ENCODE assay signal across 11 cellular contexts in the genomic region with DNA sequence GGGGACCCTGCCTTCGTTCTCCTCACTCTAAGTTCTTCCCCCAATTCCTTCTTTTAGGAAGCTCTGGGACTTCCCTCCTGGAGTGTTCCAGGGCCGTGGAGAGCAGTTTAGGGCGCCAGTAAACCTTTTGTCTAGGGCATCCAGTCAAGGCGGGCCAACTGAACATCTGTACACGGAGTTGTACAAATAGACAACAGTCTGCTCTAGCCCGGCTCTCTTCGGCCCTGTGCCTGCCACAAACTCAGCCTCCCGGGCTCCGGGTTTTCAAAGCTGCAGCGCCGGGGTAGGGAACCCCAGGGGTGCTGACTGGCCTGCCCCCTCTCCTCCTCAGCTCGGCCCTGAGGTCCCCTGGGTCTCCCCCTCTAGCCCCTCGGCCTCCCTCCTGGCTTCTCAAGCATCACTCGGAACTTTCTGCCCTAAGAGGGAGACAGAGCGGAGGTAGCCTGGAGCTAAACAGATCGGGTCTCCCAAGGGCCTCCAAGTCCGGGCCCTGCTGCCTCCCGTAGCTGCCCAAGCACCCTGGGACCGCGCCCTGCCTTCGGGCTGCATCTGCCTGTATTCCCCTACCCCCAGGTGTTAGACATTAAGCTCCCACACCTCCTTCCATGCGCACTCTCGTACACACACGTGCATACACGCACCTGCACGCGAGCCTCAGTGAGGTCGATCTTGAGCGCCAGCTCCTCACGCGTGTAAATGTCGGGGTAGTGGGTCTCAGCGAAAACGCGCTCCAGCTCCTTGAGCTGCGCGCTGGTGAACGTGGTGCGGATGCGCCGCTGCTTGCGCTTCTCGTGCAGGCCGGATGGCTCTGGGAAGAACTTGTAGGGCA. TPM values are rescaled to one million over a fixed set of nuclear protein-coding genes. Genes with fewer than 3 reads are reported as not detected.
DNase-seq lines count a peak whose midpoint lies in the region; ATAC-seq and FAIRE-seq lines count a peak whose summit lies in the region.
"Had no signal": no experiment of that assay in that cellular context is flagged by ENCODE, and none has a peak within 500 bp of the region (broad histone marks: within the 10 kb centered on the region; RNA-seq: fewer than 3 reads in every experiment).

No MANE protein-coding gene starts in this region.

- no peaks in the 10 kb centered on the region for H3K9me3 ChIP-seq in subcutaneous abdominal adipose tissue (ENCODE audit: control insufficient read depth in 5 of 5, low read length in 5 of 5)

- POLR2A ChIA-PET in activated CD4-positive, alpha-beta T cell treated with anti-CD3 and anti-CD28 coated beads, Interleukin-2, amount 10 ng/mL, durations not matched to agents 7 days and 5 days (lab: Charles Lee), result interaction anchor here (0.5 kb wide), 1 partner anchor 316 kb away, joined by 4 read pairs; no protein-coding TSS in a partner anchor

- peaks cover 29 to 35% (median 34%) of the 10 kb centered on the region in 5 donors for H3K27me3 ChIP-seq in subcutaneous abdominal adipose tissue (ENCODE audit: control insufficient read depth in 5 of 5, insufficient read depth in 4 of 5, low read length in 5 of 5)

- H3K4me1 Mint-ChIP-seq in activated CD4-positive, alpha-beta T cell treated with anti-CD3 and anti-CD28 coated beads, Interleukin-2, amount 10 ng/mL, durations not matched to agents 7 days and 5 days, result peaks cover 25% of the 10 kb centered on the region
- H3K4me1 Mint-ChIP-seq in activated naive CD8-positive, alpha-beta T cell (ENCODE audit: low read depth), result peaks cover 33% of the 10 kb centered on the region

- CTCF ChIA-PET in activated CD4-positive, alpha-beta T cell treated with anti-CD3 and anti-CD28 coated beads, Interleukin-2, amount 10 ng/mL, durations not matched to agents 7 days and 5 days (lab: Charles Lee), result interaction anchor here (0.8 to 1.0 kb wide), 2 partner anchors 17 to 262 kb away, joined by 3 read pairs; no protein-coding TSS in a partner anchor

- H3K9ac ChIP-seq in subcutaneous abdominal adipose tissue (ENCODE audit: low read length in 5 of 5), result peak overlapping the region in 2 of 5 donors; percentile 23 to 35

- peak overlapping the region; percentile 11 for H3K4me3 Mint-ChIP-seq in activated CD4-positive, alpha-beta T cell treated with anti-CD3 and anti-CD28 coated beads, Interleukin-2, amount 10 ng/mL, durations not matched to agents 7 days and 5 days
- H3K4me3 Mint-ChIP-seq in activated naive CD8-positive, alpha-beta T cell, result peak overlapping the region; percentile 82

- in situ Hi-C loops in KBM-7 (cut with MboI; ENCODE audit: low pct_unique_long_range_greater_than_20kb, low sequenced_read_pairs), result no loop called here

- H3K9me3 Mint-ChIP-seq in activated CD4-positive, alpha-beta T cell treated with anti-CD3 and anti-CD28 coated beads, Interleukin-2, amount 10 ng/mL, durations not matched to agents 7 days and 5 days, result no peaks in the 10 kb centered on the region
- no peaks in the 10 kb centered on the region for H3K9me3 Mint-ChIP-seq in activated naive CD8-positive, alpha-beta T cell (ENCODE audit: low read depth)

- peaks cover 0 to 24% (median 23%) of the 10 kb centered on the region in 5 donors for H3K36me3 ChIP-seq in subcutaneous abdominal adipose tissue (ENCODE audit: control insufficient read depth in 5 of 5, insufficient read depth in 5 of 5, low read length in 5 of 5)

- H3K36me3 Mint-ChIP-seq in activated CD4-positive, alpha-beta T cell treated with anti-CD3 and anti-CD28 coated beads, Interleukin-2, amount 10 ng/mL, durations not matched to agents 7 days and 5 days (ENCODE audit: low read depth), result peaks cover 19% of the 10 kb centered on the region
- H3K36me3 Mint-ChIP-seq in activated naive CD8-positive, alpha-beta T cell, result peaks cover 2% of the 10 kb centered on the region

- no peak for FAIRE-seq in GM19239 (lab: Jason Lieb, UNC)

- H3K4me1 ChIP-seq in subcutaneous abdominal adipose tissue (ENCODE audit: control insufficient read depth in 5 of 5, insufficient read depth in 5 of 5, low read length in 5 of 5), result peaks cover 4 to 61% (median 51%) of the 10 kb centered on the region in 5 donors

- H3K27ac Mint-ChIP-seq in activated CD4-positive, alpha-beta T cell treated with anti-CD3 and anti-CD28 coated beads, Interleukin-2, amount 10 ng/mL, durations not matched to agents 7 days and 5 days, result no peak overlapping the region
- no peak overlapping the region for H3K27ac Mint-ChIP-seq in activated naive CD8-positive, alpha-beta T cell

- ATAC-seq in GM18520 (IDR thresholded peaks at IDR 0.05; ENCODE audit: unreplicated experiment), result no peak

- H3K27me3 Mint-ChIP-seq in activated CD4-positive, alpha-beta T cell treated with anti-CD3 and anti-CD28 coated beads, Interleukin-2, amount 10 ng/mL, durations not matched to agents 7 days and 5 days, result peaks cover 41% of the 10 kb centered on the region
- H3K27me3 Mint-ChIP-seq in activated naive CD8-positive, alpha-beta T cell, result peaks cover 32% of the 10 kb centered on the region

- H3K27ac ChIP-seq in subcutaneous abdominal adipose tissue (ENCODE audit: low read depth, low read length), result no peak overlapping the region
- H3K27ac ChIP-seq: HL-60, VCaP had no signal

- H3K4me3 ChIP-seq in subcutaneous abdominal adipose tissue (ENCODE audit: low read depth in 1 of 5, low read length in 5 of 5), result peak overlapping the region; percentile 15 to 61 (median 47)

- no peak for DNase-seq in activated CD4-positive, alpha-beta T cell treated with anti-CD3 and anti-CD28 coated beads, Interleukin-2, amount 10 ng/mL, durations not matched to agents 7 days and 5 days
- DNase-seq in activated CD4-positive, alpha-beta T cell treated with anti-CD3 and anti-CD28 coated beads for 1 hour, result no peak
- DNase-seq in left kidney (ENCODE audit: low read depth, low spot score) (peak; percentile 58), GM19239 (ENCODE audit: insufficient read length, low spot score) (no peak), KBM-7 (no peak)

RNA-seq across cellular contexts. Expression of a gene that starts 3.3 kb away (rescaled TPM):
- not detected for total RNA-seq in activated CD4-positive, alpha-beta T cell treated with anti-CD3 and anti-CD28 coated beads, Interleukin-2, amount 10 ng/mL, durations not matched to agents 7 days and 5 days
- total RNA-seq: subcutaneous adipose tissue had no signal

RNA-seq across cellular contexts. Expression of a gene that starts 16.1 kb away (rescaled TPM):
- 100 to 1,000 TPM; 112 to 122 TPM for total RNA-seq in activated CD4-positive, alpha-beta T cell treated with anti-CD3 and anti-CD28 coated beads, Interleukin-2, amount 10 ng/mL, durations not matched to agents 7 days and 5 days

RNA-seq across cellular contexts. Expression of a gene that starts 24.1 kb away (rescaled TPM):
- total RNA-seq in activated CD4-positive, alpha-beta T cell treated with anti-CD3 and anti-CD28 coated beads, Interleukin-2, amount 10 ng/mL, durations not matched to agents 7 days and 5 days, result not detected

RNA-seq across cellular contexts. Expression of a gene that starts 48.7 kb away (rescaled TPM):
- total RNA-seq in activated CD4-positive, alpha-beta T cell treated with anti-CD3 and anti-CD28 coated beads, Interleukin-2, amount 10 ng/mL, durations not matched to agents 7 days and 5 days, result not detected
- total RNA-seq: subcutaneous adipose tissue had no signal
